17 cellular contexts compared by ENCODE assay signal in the genomic region with DNA sequence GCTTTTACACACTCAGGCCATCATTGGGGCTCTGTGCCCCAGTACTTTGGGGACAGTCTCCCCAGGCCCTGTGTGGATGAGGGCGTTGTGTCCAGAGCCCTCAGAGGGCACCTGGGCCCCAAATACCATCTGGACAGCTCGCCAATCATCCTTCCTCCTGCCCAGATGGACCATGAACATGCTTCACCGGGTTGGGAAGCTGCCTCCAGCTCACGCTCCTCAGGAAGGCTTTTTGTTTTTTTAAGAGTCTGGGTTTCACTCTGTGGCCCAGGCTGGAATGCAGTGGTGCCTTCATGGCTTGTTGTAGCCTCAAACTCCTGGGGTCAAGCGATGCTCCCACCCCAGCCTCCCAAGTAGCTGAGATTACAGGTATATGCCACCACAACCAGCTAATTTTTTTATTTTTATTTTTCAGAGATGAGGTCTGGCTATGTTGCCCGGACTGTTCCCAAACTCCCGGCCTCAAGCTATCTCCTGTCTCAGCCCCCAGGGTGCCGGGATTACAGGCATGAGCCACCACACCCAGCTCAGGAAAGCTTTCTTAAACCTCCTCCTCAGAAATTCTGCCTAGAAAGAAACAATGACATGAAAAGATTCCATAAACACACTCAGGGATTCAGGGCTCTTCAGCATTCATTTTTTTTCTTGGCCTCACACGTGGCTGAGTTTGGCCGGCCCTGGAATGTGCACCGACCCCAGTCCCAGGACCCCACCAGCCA. TPM values are rescaled to one million over a fixed set of nuclear protein-coding genes. Genes with fewer than 3 reads are reported as not detected.
DNase-seq lines count a peak whose midpoint lies in the region; ATAC-seq lines count a peak whose summit lies in the region.
"Had no signal": no experiment of that assay in that cellular context is flagged by ENCODE, and none has a peak within 500 bp of the region (broad histone marks: within the 10 kb centered on the region; RNA-seq: fewer than 3 reads in every experiment).

No MANE protein-coding gene starts in this region.

- peaks cover 0 to 39% (median 0%) of the 10 kb centered on the region in 3 experiments for H3K27me3 ChIP-seq in neuronal stem cell (ENCODE audit: control insufficient read depth in 3 of 3, insufficient read depth in 3 of 3, low read depth in 1 of 3, low read length in 3 of 3)
- H3K27me3 ChIP-seq in CD4-positive, alpha-beta memory T cell (ENCODE audit: insufficient read depth, low read length) = no peaks in the 10 kb centered on the region
- H3K27me3 ChIP-seq: SJSA1 had no signal

- no peaks in the 10 kb centered on the region for H3K9me3 ChIP-seq in neuronal stem cell (replicated peaks in 1 of 2; ENCODE audit: control insufficient read depth in 2 of 2, insufficient read depth in 1 of 2, low read depth in 1 of 2, low read length in 2 of 2)
- H3K9me3 ChIP-seq in CD4-positive, alpha-beta memory T cell (ENCODE audit: control insufficient read depth in 1 of 2, low read length in 2 of 2) = no peaks in the 10 kb centered on the region
- H3K9me3 ChIP-seq: SJSA1 had no signal

- H3K27ac ChIP-seq in neuronal stem cell (replicated peaks; ENCODE audit: low read length) = no peak overlapping the region
- no peak overlapping the region for H3K27ac ChIP-seq in CD4-positive, alpha-beta memory T cell (ENCODE audit: low read depth, low read length)
- H3K27ac ChIP-seq: RWPE1, SJSA1 had no signal

- H3K36me3 ChIP-seq in neuronal stem cell (replicated peaks in 1 of 2; ENCODE audit: control insufficient read depth in 2 of 2, insufficient read depth in 2 of 2, low read length in 2 of 2) = no peaks in the 10 kb centered on the region
- H3K36me3 ChIP-seq in CD4-positive, alpha-beta memory T cell (ENCODE audit: insufficient read depth, low read length) = no peaks in the 10 kb centered on the region
- H3K36me3 ChIP-seq: SJSA1 had no signal

- H3K4me1 ChIP-seq in neuronal stem cell (ENCODE audit: control insufficient read depth in 2 of 2, insufficient read depth in 1 of 2, low read depth in 1 of 2, low read length in 2 of 2) = peaks cover 4 to 13% of the 10 kb centered on the region in 2 donors
- H3K4me1 ChIP-seq in CD4-positive, alpha-beta memory T cell (ENCODE audit: insufficient read depth, low read length) = no peaks in the 10 kb centered on the region

- no peaks in the 10 kb centered on the region for H3K9me3 Mint-ChIP-seq in CD4-positive, alpha-beta memory T cell

- peak overlapping the region; percentile 1 for H2BK15ac ChIP-seq in neuronal stem cell (ENCODE audit: low read length)

- H3K4me2 ChIP-seq in neuronal stem cell (ENCODE audit: insufficient read depth, low read length, poor library complexity, severe bottlenecking) = no peak overlapping the region

- no peaks in the 10 kb centered on the region for H3K36me3 Mint-ChIP-seq in CD4-positive, alpha-beta memory T cell

- H4K91ac ChIP-seq in neuronal stem cell (ENCODE audit: low read depth, low read length, poor library complexity) = no peak overlapping the region

- H3K23ac ChIP-seq in neuronal stem cell (ENCODE audit: low read depth, low read length, poor library complexity) = no peak overlapping the region

- in situ Hi-C loops in G401 (cut with HindIII; ENCODE audit: low sequenced_read_pairs) = no loop called here

- no peak overlapping the region for H3K4me3 Mint-ChIP-seq in CD4-positive, alpha-beta memory T cell

- H4K8ac ChIP-seq in neuronal stem cell (ENCODE audit: low read depth, low read length) = no peak overlapping the region

- H2BK12ac ChIP-seq in neuronal stem cell (ENCODE audit: low read length) = peak overlapping the region; percentile 33

- peaks cover 9 to 45% of the 10 kb centered on the region in 2 donors for H3K27me3 Mint-ChIP-seq in CD4-positive, alpha-beta memory T cell

- peak overlapping the region; percentile 69 for H2AFZ ChIP-seq in neuronal stem cell (ENCODE audit: low read length)

- intact Hi-C loops in left colon (cut with DNase I, micrococcal nuclease) = no loop called here
- intact Hi-C loops in CD4-positive, alpha-beta memory T cell (cut with micrococcal nuclease) = no loop called here

- no peak overlapping the region for H2BK5ac ChIP-seq in neuronal stem cell (ENCODE audit: low read length)

- peaks cover 0 to 2% (median 0%) of the 10 kb centered on the region in 4 donors for H3K4me1 Mint-ChIP-seq in CD4-positive, alpha-beta memory T cell

- H3K4me3 ChIP-seq in neuronal stem cell (ENCODE audit: low read length in 2 of 2) = peak overlapping the region in 1 of 2 donors; percentile 37
- H3K4me3 ChIP-seq in CD4-positive, alpha-beta memory T cell (ENCODE audit: low read length in 2 of 2) = no peak overlapping the region
- H3K4me3 ChIP-seq: SJSA1 had no signal

- H3K4ac ChIP-seq in neuronal stem cell (ENCODE audit: low read length) = no peak overlapping the region

- WGBS in neuronal stem cell (ENCODE audit: extremely low coverage in 2 of 2, insufficient read length in 2 of 2, insufficient replicate concordance in 1 of 2), 2 donors = no CpG with 5 or more reads among the region's 11 CpGs

- H3K18ac ChIP-seq in neuronal stem cell (ENCODE audit: low read length) = peak overlapping the region; percentile 85

- H3K27ac Mint-ChIP-seq in CD4-positive, alpha-beta memory T cell = no peak overlapping the region

- peak overlapping the region; percentile 71 for H2AK5ac ChIP-seq in neuronal stem cell (ENCODE audit: low read depth, low read length)

- H3K14ac ChIP-seq in neuronal stem cell (ENCODE audit: low read length) = no peak overlapping the region

- peak; percentile 4 for ATAC-seq in left colon
- no peak for ATAC-seq in GM18517 (IDR thresholded peaks at IDR 0.05; ENCODE audit: unreplicated experiment)
- ATAC-seq: HCT116 had no signal

- CTCF ChIA-PET in CD4-positive, alpha-beta memory T cell (lab: Charles Lee; ENCODE audit: partially characterized antibody) = no interaction called here

- H3K79me1 ChIP-seq in neuronal stem cell (ENCODE audit: low read depth, low read length) = no peaks in the 10 kb centered on the region

- H2BK120ac ChIP-seq in neuronal stem cell (ENCODE audit: low read depth, low read length) = no peak overlapping the region

- H3K9ac ChIP-seq in neuronal stem cell (ENCODE audit: low read depth, low read length, poor library complexity) = no peak overlapping the region

- POLR2A ChIA-PET in CD4-positive, alpha-beta memory T cell (lab: Charles Lee; ENCODE audit: partially characterized antibody) = no interaction called here

- DNase-seq in G401 (ENCODE audit: low spot score) (peak; percentile 81), cerebellar cortex (ENCODE audit: low spot score) (peak; percentile 69), left colon (no peak), neuronal stem cell (ENCODE audit: low spot score) (no peak), COLO829 (ENCODE audit: low spot score) (no peak), NCI-H774 (lab: John Stamatoyannopoulos, UW) (no peak)
- no peak for DNase-seq in CD4-positive, alpha-beta memory T cell
- DNase-seq: DMS153, KG1, NCI-H1417 treated with DMSO at 0.1 percent for 48 hours, NCI-H2029, NCI-H2171 treated with DMSO at 0.1 percent for 48 hours, NCI-H446 treated with DMSO at 0.1 percent for 48 hours had no signal

RNA-seq across cellular contexts. Expression of a gene that starts 27.4 kb away (rescaled TPM):
- 0.07 TPM in 1 of 2 replicates, not detected in the other for total RNA-seq in G401 (2014; rRNA removed; shearing (Covaris generic))
- 10 to 100 TPM in 1 of 2 donors, 1 to 10 TPM in 1; 8.2 to 10.5 TPM for total RNA-seq in left colon
- polyA plus RNA-seq in neuronal stem cell (2013, experiment 1 of 2) = 27.7 TPM
- 27.1 TPM for polyA plus RNA-seq in neuronal stem cell (2013, experiment 2 of 2)
- total RNA-seq in CD4-positive, alpha-beta memory T cell = not detected
- not detected for polyA plus RNA-seq in CD4-positive, alpha-beta memory T cell

Comparison
In these comparisons a context has a peak if more than half of its experiments do, and no peak if none do; other contexts are left out.
1. DNase-seq: peak in G401 (single experiment) and cerebellar cortex (single experiment); none in left colon (0 of 2), neuronal stem cell (single experiment), CD4-positive, alpha-beta memory T cell (0 of 5), COLO829 (single experiment) and NCI-H774 (single experiment).